Comparison of ENCODE assay signal across 1 cellular context in the genomic region with DNA sequence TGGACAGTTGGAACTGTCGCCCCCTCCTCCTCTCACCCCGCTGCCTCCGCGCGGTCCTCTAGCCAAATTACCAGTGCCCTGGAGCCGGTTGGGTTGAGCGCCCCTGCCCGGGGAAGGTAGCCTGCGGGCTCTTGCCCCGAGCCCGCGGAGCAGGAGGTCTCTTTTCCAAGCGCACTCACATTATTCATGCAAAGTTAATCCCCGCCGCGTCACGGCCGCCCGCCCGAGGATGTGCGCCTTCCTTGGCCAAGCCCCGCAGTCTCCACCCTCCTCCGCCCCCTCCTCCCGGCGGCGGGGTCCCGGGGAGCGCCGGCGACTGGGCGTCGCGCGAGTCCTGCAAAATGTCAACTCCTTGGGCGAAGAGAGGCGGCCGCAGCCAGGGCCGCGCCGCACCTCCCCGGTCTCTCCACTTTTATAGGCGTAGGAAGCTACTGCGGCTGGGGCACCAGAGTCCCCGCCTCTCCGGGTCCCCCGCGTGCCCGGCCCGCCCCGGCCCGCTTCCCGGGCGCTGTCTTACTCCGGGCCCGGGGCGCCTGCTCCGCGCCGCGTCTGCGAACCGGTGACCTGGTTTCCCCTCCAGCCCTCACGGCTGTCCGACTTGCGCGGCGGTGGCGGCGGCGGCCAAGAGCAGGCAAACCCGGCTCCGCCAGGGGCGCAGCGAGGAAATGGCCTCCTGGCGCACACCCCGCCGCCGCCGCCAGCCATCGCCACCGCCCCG.
TF ChIP-seq lines count a peak whose summit lies in the region.

Gene THRB, minus strand, starts transcription at position 235 of the 718 bp plus-strand sequence.

TF ChIP-seq in WTC11, 78 proteins besides CTCF, POLR2A, EP300 and RAD21 (continued from another document):
- TF ChIP-seq SP1 (CRISPR knock-in tag; conservative IDR thresholded peaks at IDR 0.05) = peak; percentile 28; the same call in 1 of the 2 replicates
- TF ChIP-seq ZBTB21 (CRISPR knock-in tag; IDR thresholded peaks at IDR 0.05; ENCODE audit: borderline replicate concordance) = no peak
- no peak for TF ChIP-seq MXD4 (CRISPR knock-in tag; IDR thresholded peaks at IDR 0.05; ENCODE audit: borderline replicate concordance)
- TF ChIP-seq, protein P1, sequence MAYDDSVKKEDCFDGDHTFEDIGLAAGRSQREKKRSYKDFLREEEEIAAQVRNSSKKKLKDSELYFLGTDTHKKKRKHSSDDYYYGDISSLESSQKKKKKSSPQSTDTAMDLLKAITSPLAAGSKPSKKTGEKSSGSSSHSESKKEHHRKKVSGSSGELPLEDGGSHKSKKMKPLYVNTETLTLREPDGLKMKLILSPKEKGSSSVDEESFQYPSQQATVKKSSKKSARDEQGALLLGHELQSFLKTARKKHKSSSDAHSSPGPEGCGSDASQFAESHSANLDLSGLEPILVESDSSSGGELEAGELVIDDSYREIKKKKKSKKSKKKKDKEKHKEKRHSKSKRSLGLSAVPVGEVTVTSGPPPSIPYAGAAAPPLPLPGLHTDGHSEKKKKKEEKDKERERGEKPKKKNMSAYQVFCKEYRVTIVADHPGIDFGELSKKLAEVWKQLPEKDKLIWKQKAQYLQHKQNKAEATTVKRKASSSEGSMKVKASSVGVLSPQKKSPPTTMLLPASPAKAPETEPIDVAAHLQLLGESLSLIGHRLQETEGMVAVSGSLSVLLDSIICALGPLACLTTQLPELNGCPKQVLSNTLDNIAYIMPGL (CRISPR knock-in tag; IDR thresholded peaks at IDR 0.05) = peak; percentile 20
- TF ChIP-seq CREM (CRISPR knock-in tag; IDR thresholded peaks at IDR 0.05) = 0 out of 2 replicates have a peak, but pooled peaks have one; percentile 8
- TF ChIP-seq ZNF396 (CRISPR knock-in tag; IDR thresholded peaks at IDR 0.05; ENCODE audit: borderline replicate concordance) = no peak
- no peak for TF ChIP-seq SMAD3 (CRISPR knock-in tag; IDR thresholded peaks at IDR 0.05; ENCODE audit: borderline replicate concordance)
- TF ChIP-seq FOXJ3 (CRISPR knock-in tag; IDR thresholded peaks at IDR 0.05; ENCODE audit: borderline replicate concordance) = no peak
- peak; percentile 49; the same call in 1 of the 2 replicates for TF ChIP-seq E2F5 (CRISPR knock-in tag; IDR thresholded peaks at IDR 0.05)
- no peak for TF ChIP-seq ZBTB43 (CRISPR knock-in tag; IDR thresholded peaks at IDR 0.05)
- TF ChIP-seq ESRRA (CRISPR knock-in tag; IDR thresholded peaks at IDR 0.05; ENCODE audit: borderline replicate concordance) = no peak
- TF ChIP-seq GABPB1 (CRISPR knock-in tag; IDR thresholded peaks at IDR 0.05) = 0 out of 2 replicates have a peak, but pooled peaks have one; percentile 8
- no peak for TF ChIP-seq TP53 (CRISPR knock-in tag; IDR thresholded peaks at IDR 0.05)
- no peak for TF ChIP-seq ZNF317 (CRISPR knock-in tag; IDR thresholded peaks at IDR 0.05; ENCODE audit: borderline replicate concordance, low read depth)
